In genomic region chr9:16458696-16459420, GRCh38 we compare ENCODE assay signal across 11 cellular contexts.
DNase-seq lines count a peak whose midpoint lies in the region; ATAC-seq, FAIRE-seq and TF ChIP-seq lines count a peak whose summit lies in the region.
"Had no signal": no experiment of that assay in that cellular context is flagged by ENCODE, and none has a peak within 500 bp of the region (broad histone marks: within the 10 kb centered on the region; RNA-seq: fewer than 3 reads in every experiment).

No MANE protein-coding gene starts in this region.

- peak; percentile 69 for DNase-seq in choroid plexus epithelial cell (ENCODE audit: low read depth)
- DNase-seq in skeletal muscle cell (ENCODE audit: low read depth) = peak; percentile 25
- no peak for DNase-seq in small intestine
- no peak for DNase-seq in KBM-7
- no peak for DNase-seq in inferior parietal cortex (ENCODE audit: extremely low spot score)
- DNase-seq: activated T-cell treated with anti-CD3 and anti-CD28 coated beads for 4 hours; lower lobe of right lung; stimulated activated CD4-positive, alpha-beta T cell treated with anti-CD3 and anti-CD28 coated beads, Interleukin-2, amount 100 ng/mL, for 48 hours had no signal

- H3K9me3 ChIP-seq in small intestine (ENCODE audit: control insufficient read depth, low read depth) = no peaks in the 10 kb centered on the region
- H3K9me3 ChIP-seq: lower lobe of right lung had no signal

- H3K4me1 ChIP-seq in small intestine (ENCODE audit: control insufficient read depth in 2 of 2, insufficient read depth in 1 of 2, low read depth in 1 of 2, low read length in 1 of 2) = no peaks in the 10 kb centered on the region
- H3K4me1 ChIP-seq: lower lobe of right lung had no signal

- in situ Hi-C loops in KBM-7 (cut with MboI; ENCODE audit: low pct_unique_long_range_greater_than_20kb, low sequenced_read_pairs) = no loop called here

- H3K36me3 ChIP-seq in small intestine (ENCODE audit: control insufficient read depth in 2 of 2, insufficient read depth in 2 of 2, low read length in 2 of 2) = no peaks in the 10 kb centered on the region
- H3K36me3 ChIP-seq: lower lobe of right lung had no signal

- no peak for FAIRE-seq in small intestine (lab: Jason Lieb, UNC)
- FAIRE-seq: urothelium cell line had no signal

- TF ChIP-seq CTCF in choroid plexus epithelial cell (conservative IDR thresholded peaks at IDR 0.05; ENCODE audit: low read depth, low read length) = no peak

- ATAC-seq in GM19035 (IDR thresholded peaks at IDR 0.05; ENCODE audit: unreplicated experiment) (peak; percentile 65), HG03565 (IDR thresholded peaks at IDR 0.05; ENCODE audit: unreplicated experiment) (peak; percentile 59)

- 57 to 73% (median 63%) methylated on average over 6 of the region's 6 CpGs for WGBS in small intestine, 3 donors

- no peak overlapping the region for H3K27ac ChIP-seq in small intestine (ENCODE audit: low read depth in 1 of 2, low read length in 1 of 2)
- H3K27ac ChIP-seq: lower lobe of right lung had no signal

- H3K4me3 ChIP-seq in choroid plexus epithelial cell (ENCODE audit: low read depth, low read length) (no peak overlapping the region), skeletal muscle cell (ENCODE audit: low read depth, low read length) (no peak overlapping the region), small intestine (ENCODE audit: low read depth in 1 of 2, low read length in 2 of 2) (no peak overlapping the region)
- H3K4me3 ChIP-seq: lower lobe of right lung had no signal

- H3K27me3 ChIP-seq in small intestine (ENCODE audit: control insufficient read depth in 2 of 2, insufficient read depth in 2 of 2, low read length in 2 of 2) = no peaks in the 10 kb centered on the region

Comparison
In these comparisons a context has a peak if more than half of its experiments do, and no peak if none do; other contexts are left out.
1. DNase-seq: peak in choroid plexus epithelial cell (single experiment) and skeletal muscle cell (single experiment); none in small intestine (single experiment), KBM-7 (single experiment) and inferior parietal cortex (single experiment).